Comparison of ENCODE assay signal across 18 cellular contexts in the genomic region with DNA sequence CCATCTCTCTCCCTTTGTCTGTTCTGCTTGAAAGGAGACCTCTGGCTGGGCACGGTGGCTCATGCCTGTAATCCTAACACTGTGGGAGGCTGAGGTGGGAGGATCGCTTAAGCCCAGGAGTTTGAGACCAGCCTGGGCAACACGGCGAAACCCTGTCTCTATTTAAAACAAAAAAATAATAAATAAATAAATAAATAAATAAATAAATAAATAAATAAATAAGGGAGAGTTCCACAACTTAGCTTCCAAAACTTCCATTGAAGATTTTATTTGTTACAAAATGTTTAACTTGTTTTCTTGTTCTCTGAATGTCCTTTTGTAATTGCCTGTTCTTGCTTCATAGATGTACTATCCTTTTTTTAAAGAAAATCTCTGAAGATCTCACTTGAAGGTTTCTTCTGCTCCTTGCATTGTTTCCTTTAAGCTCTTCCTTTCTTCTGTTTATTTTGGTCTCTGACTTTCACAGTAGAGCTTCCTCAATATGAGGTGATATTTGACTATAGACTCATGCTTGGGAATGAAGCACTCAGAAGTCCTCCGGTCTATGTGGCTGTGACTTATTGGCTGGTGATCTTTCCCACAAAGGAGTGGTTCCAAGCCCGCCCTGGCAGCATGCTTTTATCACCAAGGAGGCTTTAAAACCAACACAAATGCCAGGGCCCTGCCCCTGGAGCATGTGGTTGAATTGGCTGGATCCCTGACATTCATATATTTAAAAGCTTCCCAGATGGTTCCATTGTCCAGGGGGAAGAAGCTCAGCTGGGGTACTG. TPM values are rescaled to one million over a fixed set of nuclear protein-coding genes. Genes with fewer than 3 reads are reported as not detected.
DNase-seq lines count a peak whose midpoint lies in the region; ATAC-seq and TF ChIP-seq lines count a peak whose summit lies in the region.
"Had no signal": no experiment of that assay in that cellular context is flagged by ENCODE, and none has a peak within 500 bp of the region (broad histone marks: within the 10 kb centered on the region; RNA-seq: fewer than 3 reads in every experiment).

No MANE protein-coding gene starts in this region.

- H3K36me3 Mint-ChIP-seq in activated CD8-positive, alpha-beta memory T cell treated with anti-CD3 and anti-CD28 coated beads, Interleukin-2, amount 10 ng/mL, durations not matched to agents 7 days and 5 days, result no peaks in the 10 kb centered on the region

- intact Hi-C loops in mucosa of descending colon (cut with DNase I, micrococcal nuclease) (no loop called here), transverse colon (cut with DNase I; ENCODE audit: low total_unique reads) (loop anchor here (2.0 kb wide), 1 partner anchor 60 kb away; no protein-coding TSS in a partner anchor)

- H3K27me3 ChIP-seq in transverse colon, result no peaks in the 10 kb centered on the region

- H3K4me1 ChIP-seq in mucosa of descending colon (ENCODE audit: low read depth) (peaks cover 2% of the 10 kb centered on the region), transverse colon (peaks cover 0 to 4% (median 0%) of the 10 kb centered on the region in 4 donors)

- H3K36me3 ChIP-seq in mucosa of descending colon (ENCODE audit: low read depth) (no peaks in the 10 kb centered on the region), transverse colon (no peaks in the 10 kb centered on the region)

- H3K27ac ChIP-seq in transverse colon, result no peak overlapping the region

- no peaks in the 10 kb centered on the region for H3K9me3 Mint-ChIP-seq in activated CD8-positive, alpha-beta memory T cell treated with anti-CD3 and anti-CD28 coated beads, Interleukin-2, amount 10 ng/mL, durations not matched to agents 7 days and 5 days (ENCODE audit: low read depth)
- H3K9me3 Mint-ChIP-seq: CD4-positive, alpha-beta T cell; H9; HFFc6 had no signal

- ATAC-seq in mucosa of descending colon (peak; percentile 83), GM21367 (IDR thresholded peaks at IDR 0.05; ENCODE audit: unreplicated experiment) (no peak)
- no peak for ATAC-seq in activated CD8-positive, alpha-beta memory T cell treated with anti-CD3 and anti-CD28 coated beads, Interleukin-2, amount 10 ng/mL, durations not matched to agents 7 days and 5 days

- H3K9me3 ChIP-seq in mucosa of descending colon (no peaks in the 10 kb centered on the region), transverse colon (no peaks in the 10 kb centered on the region)

- no peak overlapping the region for H3K4me3 Mint-ChIP-seq in activated CD8-positive, alpha-beta memory T cell treated with anti-CD3 and anti-CD28 coated beads, Interleukin-2, amount 10 ng/mL, durations not matched to agents 7 days and 5 days
- H3K4me3 Mint-ChIP-seq: B cell; CD4-positive, alpha-beta T cell; H9; HFFc6 had no signal

- H3K4me3 ChIP-seq in mucosa of descending colon (no peak overlapping the region), transverse colon (no peak overlapping the region)

- H3K27ac Mint-ChIP-seq in activated CD8-positive, alpha-beta memory T cell treated with anti-CD3 and anti-CD28 coated beads, Interleukin-2, amount 10 ng/mL, durations not matched to agents 7 days and 5 days, result no peak overlapping the region
- H3K27ac Mint-ChIP-seq: B cell; CD4-positive, alpha-beta T cell; HFFc6 had no signal

- no peak for TF ChIP-seq CTCF in mucosa of descending colon (IDR thresholded peaks at IDR 0.05)
- TF ChIP-seq CTCF in transverse colon (IDR thresholded peaks at IDR 0.05), result no peak

- in situ Hi-C loops in transverse colon (cut with MboI; ENCODE audit: low pct_ligation_motif_present in 1 of 4, low pct_unique_long_range_greater_than_20kb in 1 of 4, low sequenced_read_pairs in 3 of 4), result no loop called here

- CTCF ChIA-PET in activated CD8-positive, alpha-beta memory T cell treated with anti-CD3 and anti-CD28 coated beads, Interleukin-2, amount 10 ng/mL, durations not matched to agents 7 days and 5 days (lab: Charles Lee), result no interaction called here

- no peak for TF ChIP-seq EP300 in transverse colon (IDR thresholded peaks at IDR 0.05; ENCODE audit: low read depth)

- H3K27me3 Mint-ChIP-seq in activated CD8-positive, alpha-beta memory T cell treated with anti-CD3 and anti-CD28 coated beads, Interleukin-2, amount 10 ng/mL, durations not matched to agents 7 days and 5 days, result no peaks in the 10 kb centered on the region

- H3K4me1 Mint-ChIP-seq in activated CD8-positive, alpha-beta memory T cell treated with anti-CD3 and anti-CD28 coated beads, Interleukin-2, amount 10 ng/mL, durations not matched to agents 7 days and 5 days, result no peaks in the 10 kb centered on the region
- H3K4me1 Mint-ChIP-seq: B cell had no signal

- WGBS in transverse colon (ENCODE audit: low coverage in 1 of 2), 2 donors, result 70 to 82% methylated on average over 4 to 6 of the region's 6 CpGs

- TF ChIP-seq POLR2A in transverse colon (IDR thresholded peaks at IDR 0.05), result no peak

- DNase-seq in NCI-H345 treated with DMSO at 0.1 percent for 48 hours (lab: John Stamatoyannopoulos, UW; ENCODE audit: unreplicated experiment) (peak; percentile 22), NCI-H345 (lab: John Stamatoyannopoulos, UW) (no peak), LoVo (ENCODE audit: low spot score) (peak; percentile 55), mucosa of descending colon (peak in 2 of 3 donors; percentile 54 to 66), transverse colon (peak; percentile 57), iPS-NIHi7 (ENCODE audit: extremely low spot score) (no peak)
- DNase-seq in activated CD8-positive, alpha-beta memory T cell treated with anti-CD3 and anti-CD28 coated beads, Interleukin-2, amount 10 ng/mL, durations not matched to agents 7 days and 5 days, result no peak
- DNase-seq: C1 segment of cervical spinal cord; Calu3; CD4-positive, alpha-beta T cell; DMS 273 treated with DMSO at 0.1 percent for 48 hours; GOT3; H9; HFFc6 had no signal

RNA-seq across cellular contexts. Expression of a gene that starts 18.1 kb away (rescaled TPM):
- total RNA-seq in mucosa of descending colon (10 to 100 TPM in 1 of 3 donors, 1 to 10 TPM in 2; 2.2 to 15.5 (median 3.7) TPM), transverse colon (10 to 100 TPM in 1 of 4 donors, 1 to 10 TPM in 3; 3.4 to 11.5 (median 6.3) TPM)
- not detected for total RNA-seq in activated CD8-positive, alpha-beta memory T cell treated with anti-CD3 and anti-CD28 coated beads, Interleukin-2, amount 10 ng/mL, durations not matched to agents 7 days and 5 days
- total RNA-seq: A172; B cell; Calu3; CD4-positive, alpha-beta T cell; HFFc6; HT1080 had no signal

Comparison
In these comparisons a context has a peak if more than half of its experiments do, and no peak if none do; other contexts are left out.
1. DNase-seq: peak in NCI-H345 treated with DMSO at 0.1 percent for 48 hours (single experiment), LoVo (single experiment), mucosa of descending colon (2 of 3) and transverse colon (single experiment); none in NCI-H345 (single experiment), activated CD8-positive, alpha-beta memory T cell treated with anti-CD3 and anti-CD28 coated beads, Interleukin-2, amount 10 ng/mL, durations not matched to agents 7 days and 5 days (single experiment) and iPS-NIHi7 (single experiment).